ENCODE assay signal across 23 cellular contexts in the genomic region with DNA sequence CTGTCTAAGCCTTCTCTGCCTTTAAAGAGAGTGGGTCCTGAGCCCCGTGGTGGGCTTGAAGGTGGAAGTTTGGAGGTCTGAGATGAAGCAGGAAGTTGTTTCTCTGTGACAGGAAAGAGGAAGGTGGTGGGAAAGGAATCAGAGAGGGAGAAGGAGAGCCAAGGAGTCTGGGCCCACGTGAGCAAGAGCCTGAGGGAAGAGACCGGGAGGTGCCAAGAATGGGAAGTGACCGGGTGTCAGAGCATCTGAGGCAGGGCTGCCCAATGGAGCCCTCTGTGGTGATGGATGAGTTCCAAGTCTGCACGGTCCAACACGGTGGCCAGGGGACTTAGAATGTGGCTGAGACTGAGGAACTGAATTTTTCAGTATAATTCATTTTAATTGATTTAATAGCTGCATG. TPM values are rescaled to one million over a fixed set of nuclear protein-coding genes. Genes with fewer than 3 reads are reported as not detected.
"Had no signal": no experiment of that assay in that cellular context is flagged by ENCODE, and none has a peak within 500 bp of the region (broad histone marks: within the 10 kb centered on the region; RNA-seq: fewer than 3 reads in every experiment).

No MANE protein-coding gene starts in this region.

- H3K9me3 ChIP-seq: breast epithelium had no signal

- H3K27ac ChIP-seq: breast epithelium, SK-N-MC had no signal

- H3K4me1 ChIP-seq: breast epithelium had no signal

- H3K27me3 ChIP-seq: breast epithelium had no signal

- ATAC-seq: activated CD4-positive, CD25-positive, alpha-beta regulatory T cell treated with anti-CD3 and anti-CD28 coated beads, Interleukin-2, amount 50 U/mL, for 24 hours; activated CD8-positive, alpha-beta memory T cell treated with anti-CD3 and anti-CD28 coated beads, Interleukin-2, amount 10 ng/mL, durations not matched to agents 7 days and 5 days; Right ventricle myocardium inferior; T-cell had no signal

- H3K36me3 ChIP-seq: breast epithelium had no signal

- DNase-seq: activated CD4-positive, alpha-beta T cell treated with anti-CD3 and anti-CD28 coated beads for 4 hours; activated effector memory CD4-positive, alpha-beta T cell treated with Interleukin-2 at 50 U/mL for 16 hours; activated naive CD4-positive, alpha-beta T cell; activated T-cell treated with anti-CD3 and anti-CD28 coated beads, Interleukin-2, amount 50 U/mL, for 24 hours; aorta; NCI-H1092; NCI-H1417; NCI-H1694; NCI-H2029; NCI-H2107; NCI-H226; NCI-H510A; NCI-H526 treated with DMSO at 0.1 percent for 48 hours had no signal

- H3K4me3 Mint-ChIP-seq: activated CD8-positive, alpha-beta memory T cell treated with anti-CD3 and anti-CD28 coated beads, Interleukin-2, amount 10 ng/mL, durations not matched to agents 7 days and 5 days; activated naive CD4-positive, alpha-beta T cell treated with anti-CD3 and anti-CD28 coated beads, Interleukin-2, amount 50 U/mL, for 24 hours; activated T-cell treated with anti-CD3 and anti-CD28 coated beads, Interleukin-2, amount 50 U/mL, for 24 hours; activated T-helper 1 cell treated with anti-CD3 and anti-CD28 coated beads, Interleukin-12 subunit alpha, Interleukin-12 subunit beta, Interleukin-2, Interleukin-4 antibody, amounts not matched to agents 30 ng/mL and 10 ng/mL and 1 ng/mL, durations not matched to agents 14 hours and 24 hours and 36 hours; T-cell had no signal

- H3K4me3 ChIP-seq: breast epithelium, SK-N-MC had no signal

- H3K27ac Mint-ChIP-seq: activated CD8-positive, alpha-beta memory T cell treated with anti-CD3 and anti-CD28 coated beads, Interleukin-2, amount 10 ng/mL, durations not matched to agents 7 days and 5 days; activated naive CD4-positive, alpha-beta T cell treated with anti-CD3 and anti-CD28 coated beads, Interleukin-2, amount 50 U/mL, for 24 hours; activated T-cell treated with anti-CD3 and anti-CD28 coated beads, Interleukin-2, amount 50 U/mL, for 24 hours; T-cell had no signal

- H3K36me3 Mint-ChIP-seq: activated CD8-positive, alpha-beta memory T cell treated with anti-CD3 and anti-CD28 coated beads, Interleukin-2, amount 10 ng/mL, durations not matched to agents 7 days and 5 days; activated naive CD4-positive, alpha-beta T cell treated with anti-CD3 and anti-CD28 coated beads, Interleukin-2, amount 50 U/mL, for 24 hours; T-cell had no signal

- H3K9me3 Mint-ChIP-seq: activated naive CD4-positive, alpha-beta T cell treated with anti-CD3 and anti-CD28 coated beads, Interleukin-2, amount 50 U/mL, for 24 hours; activated T-cell treated with anti-CD3 and anti-CD28 coated beads, Interleukin-2, amount 50 U/mL, for 24 hours; activated T-helper 1 cell treated with anti-CD3 and anti-CD28 coated beads, Interleukin-12 subunit alpha, Interleukin-12 subunit beta, Interleukin-2, Interleukin-4 antibody, amounts not matched to agents 30 ng/mL and 10 ng/mL and 1 ng/mL, durations not matched to agents 14 hours and 24 hours and 36 hours; T-cell had no signal

- H3K27me3 Mint-ChIP-seq: activated CD8-positive, alpha-beta memory T cell treated with anti-CD3 and anti-CD28 coated beads, Interleukin-2, amount 10 ng/mL, durations not matched to agents 7 days and 5 days; activated T-cell treated with anti-CD3 and anti-CD28 coated beads, Interleukin-2, amount 50 U/mL, for 24 hours had no signal

- H3K4me1 Mint-ChIP-seq: activated CD8-positive, alpha-beta memory T cell treated with anti-CD3 and anti-CD28 coated beads, Interleukin-2, amount 10 ng/mL, durations not matched to agents 7 days and 5 days; activated naive CD4-positive, alpha-beta T cell treated with anti-CD3 and anti-CD28 coated beads, Interleukin-2, amount 50 U/mL, for 24 hours; T-cell had no signal

RNA-seq across cellular contexts. Expression of a gene that starts 24.6 kb away (rescaled TPM):
- total RNA-seq: activated CD8-positive, alpha-beta memory T cell treated with anti-CD3 and anti-CD28 coated beads, Interleukin-2, amount 10 ng/mL, durations not matched to agents 7 days and 5 days; activated T-helper 1 cell treated with anti-CD3 and anti-CD28 coated beads, Interleukin-12 subunit alpha, Interleukin-12 subunit beta, Interleukin-2, Interleukin-4 antibody, amounts not matched to agents 30 ng/mL and 10 ng/mL and 1 ng/mL, durations not matched to agents 14 hours and 24 hours and 36 hours; OCI-LY7; RPMI7951 had no signal
